In genomic region chr17:29510953-29511352, GRCh38 we compare ENCODE assay signal across 22 cellular contexts. TPM values are rescaled to one million over a fixed set of nuclear protein-coding genes. Genes with fewer than 3 reads are reported as not detected.
DNase-seq lines count a peak whose midpoint lies in the region; ATAC-seq, FAIRE-seq and TF ChIP-seq lines count a peak whose summit lies in the region.
"Had no signal": no experiment of that assay in that cellular context is flagged by ENCODE, and none has a peak within 500 bp of the region (broad histone marks: within the 10 kb centered on the region; RNA-seq: fewer than 3 reads in every experiment).

No MANE protein-coding gene starts in this region.

- H3K36me3 Mint-ChIP-seq in HFFc6 (ENCODE audit: low read depth), result peaks cover 13% of the 10 kb centered on the region; the same call in 1 of the 2 replicates
- peaks cover 57% of the 10 kb centered on the region for H3K36me3 Mint-ChIP-seq in CD4-positive, alpha-beta T cell (ENCODE audit: low read depth)

- FAIRE-seq in frontal cortex (lab: Jason Lieb, UNC), result peak; percentile 13
- FAIRE-seq: GM12878, GM19239, H54 had no signal

- intact Hi-C loops in CD4-positive, alpha-beta T cell (cut with DNase I, micrococcal nuclease), result no loop called here

- ATAC-seq in GM21786 (IDR thresholded peaks at IDR 0.05; ENCODE audit: unreplicated experiment), result no peak
- ATAC-seq in CD4-positive, alpha-beta T cell (ENCODE audit: poor library complexity), result no peak
- ATAC-seq: GM12878 had no signal

- H3K9me3 ChIP-seq in CD4-positive, alpha-beta T cell (ENCODE audit: control insufficient read depth, low read length), result no peaks in the 10 kb centered on the region
- H3K9me3 ChIP-seq: BLaER1, HAP-1 had no signal

- DNase-seq in ELR (ENCODE audit: low read depth) (peak; percentile 60), HFFc6 (no peak), dermis blood vessel endothelial cell (peak; percentile 17), frontal cortex (ENCODE audit: low spot score in 2 of 2) (no peak), ecto neural progenitor cell (ENCODE audit: low spot score) (no peak), SIG-M5 treated with dmso at 0.1 percent for 504 hours (lab: John Stamatoyannopoulos, UW; ENCODE audit: unreplicated experiment) (no peak)
- DNase-seq in CD4-positive, alpha-beta T cell, result no peak
- DNase-seq: Calu3; CD4-positive, alpha-beta memory T cell; COR-L47; DMS53; DMS79 treated with DMSO at 0.1 percent for 48 hours; GDM1; GOT3 had no signal

- peaks cover 1% of the 10 kb centered on the region; the same call in 1 of the 2 replicates for H3K27me3 Mint-ChIP-seq in HFFc6 (ENCODE audit: insufficient read depth)
- H3K27me3 Mint-ChIP-seq in CD4-positive, alpha-beta T cell, result no peaks in the 10 kb centered on the region
- H3K27me3 Mint-ChIP-seq: B cell; CD4-positive, alpha-beta memory T cell had no signal

- H3K9me3 Mint-ChIP-seq in HFFc6, result no peaks in the 10 kb centered on the region
- H3K9me3 Mint-ChIP-seq in CD4-positive, alpha-beta T cell, result no peaks in the 10 kb centered on the region
- H3K9me3 Mint-ChIP-seq: CD14-positive monocyte; CD4-positive, alpha-beta memory T cell had no signal

- no peak overlapping the region for H3K27ac ChIP-seq in CD4-positive, alpha-beta T cell (ENCODE audit: low read depth, low read length)
- H3K27ac ChIP-seq: BLaER1 had no signal

- no peak for TF ChIP-seq CTCF in HFFc6 (IDR thresholded peaks at IDR 0.05)
- TF ChIP-seq CTCF in CD4-positive, alpha-beta T cell (IDR thresholded peaks at IDR 0.05), result no peak

- H3K4me3 Mint-ChIP-seq in HFFc6, result no peak overlapping the region
- H3K4me3 Mint-ChIP-seq in CD4-positive, alpha-beta T cell, result no peak overlapping the region
- H3K4me3 Mint-ChIP-seq: B cell; CD14-positive monocyte; CD4-positive, alpha-beta memory T cell had no signal

- H3K4me1 Mint-ChIP-seq in HFFc6 (ENCODE audit: low read depth), result peaks cover 9% of the 10 kb centered on the region
- H3K4me1 Mint-ChIP-seq in CD4-positive, alpha-beta T cell (ENCODE audit: low read depth), result no peaks in the 10 kb centered on the region
- H3K4me1 Mint-ChIP-seq: B cell had no signal

- no peaks in the 10 kb centered on the region for H3K27me3 ChIP-seq in CD4-positive, alpha-beta T cell (ENCODE audit: control insufficient read depth, insufficient read depth, low read length)
- H3K27me3 ChIP-seq: BLaER1 had no signal

- peak overlapping the region; percentile 53; the same call in 1 of the 2 replicates for H3K27ac Mint-ChIP-seq in HFFc6
- no peak overlapping the region for H3K27ac Mint-ChIP-seq in CD4-positive, alpha-beta T cell

- CTCF ChIA-PET in CD4-positive, alpha-beta T cell (lab: Charles Lee), result interaction anchor here (1.8 kb wide), 1 partner anchor 141 kb away, joined by 5 read pairs; no protein-coding TSS in a partner anchor

- POLR2A ChIA-PET in CD4-positive, alpha-beta T cell (lab: Charles Lee), result no interaction called here

RNA-seq across cellular contexts. Expression of gene ABHD15, which starts 55.9 kb away (rescaled TPM):
- 1 to 10 TPM; 6.4 to 9.8 (median 7.0) TPM for total RNA-seq in HFFc6 (2021; fragmentation: NEBNext Ultra II Directional; extraction: Animal tissue kit (Norgen Biotek cat#: 25700))
- total RNA-seq in dermis blood vessel endothelial cell (8.1 and 8.8 TPM in 2 replicates), frontal cortex (0.41 TPM)
- total RNA-seq in CD4-positive, alpha-beta T cell, result 1 to 10 TPM; 4.1 to 4.9 TPM

RNA-seq across cellular contexts. Expression of gene TP53I13, which starts 57.5 kb away (rescaled TPM):
- 10 to 100 TPM; 31.3 to 36.6 (median 35.3) TPM for total RNA-seq in HFFc6 (2021; fragmentation: NEBNext Ultra II Directional; extraction: Animal tissue kit (Norgen Biotek cat#: 25700))
- total RNA-seq in dermis blood vessel endothelial cell (34.5 and 52.2 TPM in 2 replicates), frontal cortex (4.9 TPM)
- total RNA-seq in CD4-positive, alpha-beta T cell, result 10 to 100 TPM; 45.8 to 47.7 TPM

Comparison
In these comparisons a context has a peak if more than half of its experiments do, and no peak if none do; other contexts are left out.
1. DNase-seq: peak in ELR (single experiment) and dermis blood vessel endothelial cell (single experiment); none in HFFc6 (single experiment), frontal cortex (0 of 2), ecto neural progenitor cell (single experiment), SIG-M5 treated with dmso at 0.1 percent for 504 hours (single experiment) and CD4-positive, alpha-beta T cell (0 of 10).